In the genomic region with DNA sequence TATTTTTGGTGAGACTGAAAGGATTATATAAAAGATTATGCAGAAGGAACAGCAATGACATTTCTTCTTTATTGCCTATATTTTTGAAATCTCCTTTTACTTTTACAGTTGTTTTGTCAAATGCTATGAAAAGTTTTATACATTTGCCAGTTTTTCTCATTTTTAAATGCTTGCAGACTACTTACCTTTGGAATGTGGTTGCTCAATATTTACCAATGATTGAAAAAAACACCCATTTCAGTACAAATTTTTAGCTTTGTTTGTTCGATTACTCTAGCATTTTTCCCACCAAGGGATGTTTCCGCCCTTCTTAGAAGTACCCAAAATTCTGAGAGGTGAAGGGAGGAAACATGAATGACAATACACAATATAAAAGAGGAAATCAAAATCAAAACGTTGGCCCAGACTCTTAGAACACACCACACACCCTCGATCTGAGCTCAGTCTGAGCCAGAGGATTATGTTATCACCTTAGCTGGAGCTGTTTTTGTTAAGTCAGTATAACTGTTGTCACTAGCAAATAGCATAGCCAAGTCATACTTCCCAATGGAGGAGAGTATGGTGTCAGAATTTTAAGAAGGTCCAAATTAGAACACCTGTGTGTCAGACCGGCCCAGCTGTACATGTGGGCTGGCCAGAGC, we compare ENCODE assay signal across 25 cellular contexts. TPM values are rescaled to one million over a fixed set of nuclear protein-coding genes. Genes with fewer than 3 reads are reported as not detected.
DNase-seq lines count a peak whose midpoint lies in the region; ATAC-seq and TF ChIP-seq lines count a peak whose summit lies in the region.
"Had no signal": no experiment of that assay in that cellular context is flagged by ENCODE, and none has a peak within 500 bp of the region (broad histone marks: within the 10 kb centered on the region; RNA-seq: fewer than 3 reads in every experiment).

No MANE protein-coding gene starts in this region.

- no peak for TF ChIP-seq POLR2A in esophagus squamous epithelium (IDR thresholded peaks at IDR 0.05)

- 14 to 18% methylated on average over 5 of the region's 5 CpGs for WGBS in GM23248 (ENCODE audit: low coverage in 1 of 2, low lambda C conversion rate in 2 of 2, missing lambda C conversion rate in 2 of 2), 2 experiments
- WGBS in hepatocyte (ENCODE audit: low lambda C conversion rate, missing lambda C conversion rate), result 55% methylated on average over 5 of the region's 5 CpGs
- 36 to 46% methylated on average over 5 of the region's 5 CpGs for WGBS in esophagus squamous epithelium, 2 donors

- H3K4me1 ChIP-seq in GM23248 (ENCODE audit: insufficient read depth), result peaks cover 12% of the 10 kb centered on the region
- H3K4me1 ChIP-seq in hepatocyte (ENCODE audit: insufficient read depth), result no peaks in the 10 kb centered on the region
- H3K4me1 ChIP-seq in skeletal muscle satellite cell (ENCODE audit: control insufficient read depth, insufficient read depth, low read length), result peaks cover 20% of the 10 kb centered on the region
- H3K4me1 ChIP-seq in esophagus squamous epithelium, result no peaks in the 10 kb centered on the region
- H3K4me1 ChIP-seq: Peyer's patch had no signal

- H3K9ac ChIP-seq in GM23248, result no peak overlapping the region
- no peak overlapping the region for H3K9ac ChIP-seq in skeletal muscle satellite cell (ENCODE audit: low read depth, low read length)
- H3K9ac ChIP-seq: SK-N-SH had no signal

- H3K36me3 ChIP-seq in GM23248 (ENCODE audit: low read depth) (no peaks in the 10 kb centered on the region), hepatocyte (replicated peaks; ENCODE audit: insufficient read depth, low read depth) (no peaks in the 10 kb centered on the region), skeletal muscle satellite cell (ENCODE audit: insufficient read depth, low read length) (no peaks in the 10 kb centered on the region), esophagus squamous epithelium (no peaks in the 10 kb centered on the region)
- H3K36me3 ChIP-seq: Peyer's patch had no signal

- peaks cover 7% of the 10 kb centered on the region; the same call in 1 of the 2 replicates for H3F3A ChIP-seq in GM23248 (ENCODE audit: insufficient read depth)

- H4K20me1 ChIP-seq in GM23248 (ENCODE audit: insufficient read depth) (no peaks in the 10 kb centered on the region), hepatocyte (ENCODE audit: insufficient read depth, poor library complexity, severe bottlenecking) (no peaks in the 10 kb centered on the region)

- H3K27ac ChIP-seq in GM23248 (no peak overlapping the region), hepatocyte (no peak overlapping the region), esophagus squamous epithelium (no peak overlapping the region)
- H3K27ac ChIP-seq: Peyer's patch had no signal

- H3K27me3 ChIP-seq in GM23248 (replicated peaks; ENCODE audit: insufficient read depth) (no peaks in the 10 kb centered on the region), hepatocyte (no peaks in the 10 kb centered on the region), skeletal muscle satellite cell (ENCODE audit: control insufficient read depth, insufficient read depth, low read length) (no peaks in the 10 kb centered on the region), esophagus squamous epithelium (no peaks in the 10 kb centered on the region)
- H3K27me3 ChIP-seq: Peyer's patch had no signal

- in situ Hi-C loops in GM23248 (cut with MboI), result no loop called here

- H3K9me2 ChIP-seq in GM23248 (ENCODE audit: insufficient read depth), result no peaks in the 10 kb centered on the region
- H3K9me2 ChIP-seq in hepatocyte (replicated peaks; ENCODE audit: insufficient read depth), result no peaks in the 10 kb centered on the region
- H3K9me2 ChIP-seq: SK-N-SH had no signal

- no peak for TF ChIP-seq CTCF in hepatocyte (IDR thresholded peaks at IDR 0.05; ENCODE audit: poor library complexity)
- TF ChIP-seq CTCF in esophagus squamous epithelium (IDR thresholded peaks at IDR 0.05), result no peak

- H3K4me2 ChIP-seq in GM23248 (ENCODE audit: unreplicated experiment), result peak overlapping the region; percentile 56
- peak overlapping the region; percentile 47 for H3K4me2 ChIP-seq in hepatocyte
- peak overlapping the region; percentile 51 for H3K4me2 ChIP-seq in skeletal muscle satellite cell (ENCODE audit: low read length)
- H3K4me2 ChIP-seq: SK-N-SH had no signal

- H2AFZ ChIP-seq in GM23248 (peak overlapping the region; percentile 61), hepatocyte (no peak overlapping the region)

- no peaks in the 10 kb centered on the region for H3K79me2 ChIP-seq in GM23248 (ENCODE audit: insufficient read depth)
- H3K79me2 ChIP-seq in hepatocyte, result no peaks in the 10 kb centered on the region

- DNase-seq in GM23248 (peak; percentile 41), amniotic epithelial cell (ENCODE audit: low read depth) (peak; percentile 31), hepatocyte (ENCODE audit: low spot score) (no peak), HK-2 (ENCODE audit: unreplicated experiment) (no peak), OCI-M2 (lab: John Stamatoyannopoulos, UW; ENCODE audit: unreplicated experiment) (no peak), esophagus squamous epithelium (lab: John Stamatoyannopoulos, UW) (no peak)
- DNase-seq: C1 segment of cervical spinal cord; CD4-positive, alpha-beta memory T cell; COR-L47; DMS53; KBM-7; NCI-H1048; NCI-H1417 treated with DMSO at 0.1 percent for 48 hours; NCI-H1694 treated with DMSO at 0.1 percent for 48 hours; NCI-H2081 treated with DMSO at 0.1 percent for 48 hours; NCI-H2171; NCI-H226; NCI-H510A; NCI-H69; Peyer's patch; SK-N-SH; SW 1271 had no signal

- H3K4me3 ChIP-seq in GM23248 (peak overlapping the region; percentile 38; the same call in 1 of the 2 replicates), hepatocyte (no peak overlapping the region), skeletal muscle satellite cell (ENCODE audit: low read length) (peak overlapping the region; percentile 8), esophagus squamous epithelium (no peak overlapping the region)
- H3K4me3 ChIP-seq: Peyer's patch had no signal

- intact Hi-C loops in esophagus squamous epithelium (cut with DNase I), result no loop called here

- ATAC-seq in HG02798 (IDR thresholded peaks at IDR 0.05; ENCODE audit: poor library complexity, unreplicated experiment), result no peak
- ATAC-seq: HCT116 had no signal

- no peaks in the 10 kb centered on the region for H3K9me3 ChIP-seq in GM23248 (ENCODE audit: low read depth)
- no peaks in the 10 kb centered on the region for H3K9me3 ChIP-seq in hepatocyte (ENCODE audit: low read depth)
- no peaks in the 10 kb centered on the region for H3K9me3 ChIP-seq in skeletal muscle satellite cell (replicated peaks; ENCODE audit: low read length)
- no peaks in the 10 kb centered on the region for H3K9me3 ChIP-seq in esophagus squamous epithelium
- H3K9me3 ChIP-seq: Peyer's patch, SK-N-SH had no signal

RNA-seq across cellular contexts. Expression of a gene that starts 18.3 kb away (rescaled TPM):
- 4.3 and 8.2 TPM in 2 replicates for total RNA-seq in GM23248 (2014; rRNA removed; shearing (Covaris generic))
- polyA plus RNA-seq in GM23248 (2016; fragmentation: Nextera tagmentation; extraction: Ambion mirVana) (3.1 and 3.2 TPM in 2 replicates), hepatocyte (15.4 and 19.7 TPM in 2 replicates)
- total RNA-seq in hepatocyte (23.4 and 28.1 TPM in 2 replicates), esophagus squamous epithelium (1 to 10 TPM in 1 of 4 donors, under 1 TPM in 1, not detected in 2; 0.38 to 1.2 TPM)
- total RNA-seq in skeletal muscle satellite cell (2012; rRNA removed), result 0.22 and 0.51 TPM in 2 replicates
- total RNA-seq: CD4-positive, alpha-beta memory T cell had no signal
- polyA plus RNA-seq: CD4-positive, alpha-beta memory T cell had no signal

Comparison
In these comparisons a context has a peak if more than half of its experiments do, and no peak if none do; other contexts are left out.
1. DNase-seq: peak in GM23248 (single experiment) and amniotic epithelial cell (single experiment); none in hepatocyte (single experiment), HK-2 (single experiment), OCI-M2 (single experiment) and esophagus squamous epithelium (single experiment).
2. H3K4me3 ChIP-seq: peak in GM23248 (single experiment) and skeletal muscle satellite cell (single experiment); none in hepatocyte (single experiment) and esophagus squamous epithelium (0 of 4).
3. Peak in every context shown above with its lines, with median percentiles within 50 percentile points of each other: H3K4me2 ChIP-seq.